Comparison of ENCODE assay signal across 9 cellular contexts in genomic region chr16:9095171-9095570, GRCh38. TPM values are rescaled to one million over a fixed set of nuclear protein-coding genes. Genes with fewer than 3 reads are reported as not detected.
DNase-seq lines count a peak whose midpoint lies in the region; ATAC-seq and TF ChIP-seq lines count a peak whose summit lies in the region.
"Had no signal": no experiment of that assay in that cellular context is flagged by ENCODE, and none has a peak within 500 bp of the region (broad histone marks: within the 10 kb centered on the region; RNA-seq: fewer than 3 reads in every experiment).

No MANE protein-coding gene starts in this region.

- H3K9me3 Mint-ChIP-seq in activated CD4-positive, alpha-beta T cell treated with anti-CD3 and anti-CD28 coated beads, Interleukin-2, amount 10 ng/mL, durations not matched to agents 7 days and 5 days = no peaks in the 10 kb centered on the region
- no peaks in the 10 kb centered on the region for H3K9me3 Mint-ChIP-seq in activated CD8-positive, alpha-beta T cell treated with anti-CD3 and anti-CD28 coated beads for 36 hours
- H3K9me3 Mint-ChIP-seq in stimulated activated memory B cell treated with anti-CD40 and anti-IgM and Interleukin-4, amounts not matched to agents 10 μg/mL and 1 μg/mL and 100 μg/mL, for 72 hours = no peaks in the 10 kb centered on the region

- H3K27me3 Mint-ChIP-seq in activated CD4-positive, alpha-beta T cell treated with anti-CD3 and anti-CD28 coated beads, Interleukin-2, amount 10 ng/mL, durations not matched to agents 7 days and 5 days = no peaks in the 10 kb centered on the region
- no peaks in the 10 kb centered on the region for H3K27me3 Mint-ChIP-seq in activated CD8-positive, alpha-beta T cell treated with anti-CD3 and anti-CD28 coated beads for 36 hours
- H3K27me3 Mint-ChIP-seq in stimulated activated memory B cell treated with anti-CD40 and anti-IgM and Interleukin-4, amounts not matched to agents 10 μg/mL and 1 μg/mL and 100 μg/mL, for 72 hours = no peaks in the 10 kb centered on the region

- no peaks in the 10 kb centered on the region for H3K9me3 ChIP-seq in hepatocyte (ENCODE audit: low read depth)

- peaks cover 85% of the 10 kb centered on the region for H3K79me2 ChIP-seq in hepatocyte

- no peaks in the 10 kb centered on the region for H3K27me3 ChIP-seq in hepatocyte

- CTCF ChIA-PET in activated CD4-positive, alpha-beta T cell treated with anti-CD3 and anti-CD28 coated beads, Interleukin-2, amount 10 ng/mL, durations not matched to agents 7 days and 5 days (lab: Charles Lee) = no interaction called here
- CTCF ChIA-PET in activated CD8-positive, alpha-beta T cell treated with anti-CD3 and anti-CD28 coated beads for 36 hours (lab: Charles Lee) = interaction anchor here (3.8 kb wide), 1 partner anchor 86 kb away, joined by 9 read pairs; no protein-coding TSS in a partner anchor

- POLR2A ChIA-PET in activated CD4-positive, alpha-beta T cell treated with anti-CD3 and anti-CD28 coated beads, Interleukin-2, amount 10 ng/mL, durations not matched to agents 7 days and 5 days (lab: Charles Lee) = no interaction called here
- POLR2A ChIA-PET in activated CD8-positive, alpha-beta T cell treated with anti-CD3 and anti-CD28 coated beads for 36 hours (lab: Charles Lee) = no interaction called here

- H3K27ac Mint-ChIP-seq in activated CD4-positive, alpha-beta T cell treated with anti-CD3 and anti-CD28 coated beads, Interleukin-2, amount 10 ng/mL, durations not matched to agents 7 days and 5 days = no peak overlapping the region
- H3K27ac Mint-ChIP-seq in activated CD8-positive, alpha-beta T cell treated with anti-CD3 and anti-CD28 coated beads for 36 hours = peak overlapping the region; percentile 63
- H3K27ac Mint-ChIP-seq in stimulated activated memory B cell treated with anti-CD40 and anti-IgM and Interleukin-4, amounts not matched to agents 10 μg/mL and 1 μg/mL and 100 μg/mL, for 72 hours = peak overlapping the region; percentile 49

- H3K9me2 ChIP-seq in hepatocyte (replicated peaks; ENCODE audit: insufficient read depth) = no peaks in the 10 kb centered on the region

- no peak for TF ChIP-seq CTCF in activated CD8-positive, alpha-beta T cell treated with anti-CD3 and anti-CD28 coated beads for 36 hours (IDR thresholded peaks at IDR 0.05)
- no peak for TF ChIP-seq CTCF in hepatocyte (IDR thresholded peaks at IDR 0.05; ENCODE audit: poor library complexity)

- peaks cover 77% of the 10 kb centered on the region for H4K20me1 ChIP-seq in hepatocyte (ENCODE audit: insufficient read depth, poor library complexity, severe bottlenecking)

- H3K4me1 ChIP-seq in hepatocyte (ENCODE audit: insufficient read depth) = peaks cover 49% of the 10 kb centered on the region

- 41% methylated on average over 1 of the region's 1 CpG for WGBS in hepatocyte (ENCODE audit: low lambda C conversion rate, missing lambda C conversion rate)

- no peak overlapping the region for H2AFZ ChIP-seq in hepatocyte

- peak overlapping the region; percentile 95 for H3K4me2 ChIP-seq in hepatocyte

- peaks cover 64% of the 10 kb centered on the region for H3K36me3 Mint-ChIP-seq in activated CD4-positive, alpha-beta T cell treated with anti-CD3 and anti-CD28 coated beads, Interleukin-2, amount 10 ng/mL, durations not matched to agents 7 days and 5 days (ENCODE audit: low read depth)
- H3K36me3 Mint-ChIP-seq in activated CD8-positive, alpha-beta T cell treated with anti-CD3 and anti-CD28 coated beads for 36 hours (ENCODE audit: low read depth) = peaks cover 63% of the 10 kb centered on the region
- peaks cover 46% of the 10 kb centered on the region for H3K36me3 Mint-ChIP-seq in stimulated activated memory B cell treated with anti-CD40 and anti-IgM and Interleukin-4, amounts not matched to agents 10 μg/mL and 1 μg/mL and 100 μg/mL, for 72 hours

- H3K4me3 Mint-ChIP-seq in activated CD4-positive, alpha-beta T cell treated with anti-CD3 and anti-CD28 coated beads, Interleukin-2, amount 10 ng/mL, durations not matched to agents 7 days and 5 days = peak overlapping the region; percentile 95
- H3K4me3 Mint-ChIP-seq in activated CD8-positive, alpha-beta T cell treated with anti-CD3 and anti-CD28 coated beads for 36 hours = peak overlapping the region; percentile 79
- H3K4me3 Mint-ChIP-seq in stimulated activated memory B cell treated with anti-CD40 and anti-IgM and Interleukin-4, amounts not matched to agents 10 μg/mL and 1 μg/mL and 100 μg/mL, for 72 hours = peak overlapping the region; percentile 76

- intact Hi-C loops in activated CD8-positive, alpha-beta T cell treated with anti-CD3 and anti-CD28 coated beads for 36 hours (cut with micrococcal nuclease) = no loop called here

- DNase-seq in activated CD4-positive, alpha-beta T cell treated with anti-CD3 and anti-CD28 coated beads, Interleukin-2, amount 10 ng/mL, durations not matched to agents 7 days and 5 days = no peak
- no peak for DNase-seq in activated CD4-positive, alpha-beta T cell treated with anti-CD3 and anti-CD28 coated beads, Interleukin-2, amount 50 U/mL, for 1 hour
- DNase-seq in activated CD8-positive, alpha-beta T cell treated with anti-CD3 and anti-CD28 coated beads for 36 hours = no peak
- DNase-seq in hepatocyte (ENCODE audit: low spot score) (no peak), glomerular visceral epithelial cell (ENCODE audit: extremely low spot score) (no peak), mesenteric fat pad (ENCODE audit: low spot score) (no peak), superior temporal gyrus (ENCODE audit: extremely low spot score) (no peak)
- DNase-seq: NCI-H226 had no signal

- ATAC-seq in activated CD8-positive, alpha-beta T cell treated with anti-CD3 and anti-CD28 coated beads for 36 hours = no peak
- ATAC-seq in stimulated activated memory B cell treated with anti-CD40 and anti-IgM and Interleukin-4, amounts not matched to agents 10 μg/mL and 1 μg/mL and 100 μg/mL, for 72 hours = no peak

- no peaks in the 10 kb centered on the region for H3K36me3 ChIP-seq in hepatocyte (replicated peaks; ENCODE audit: insufficient read depth, low read depth)

- peak overlapping the region; percentile 77 for H3K4me3 ChIP-seq in hepatocyte

- H3K4me1 Mint-ChIP-seq in activated CD4-positive, alpha-beta T cell treated with anti-CD3 and anti-CD28 coated beads, Interleukin-2, amount 10 ng/mL, durations not matched to agents 7 days and 5 days = peaks cover 59% of the 10 kb centered on the region
- H3K4me1 Mint-ChIP-seq in activated CD8-positive, alpha-beta T cell treated with anti-CD3 and anti-CD28 coated beads for 36 hours (ENCODE audit: low read depth) = peaks cover 54% of the 10 kb centered on the region
- H3K4me1 Mint-ChIP-seq in stimulated activated memory B cell treated with anti-CD40 and anti-IgM and Interleukin-4, amounts not matched to agents 10 μg/mL and 1 μg/mL and 100 μg/mL, for 72 hours = peaks cover 72% of the 10 kb centered on the region

- H3K27ac ChIP-seq in hepatocyte = no peak overlapping the region

RNA-seq across cellular contexts. Expression of gene HAPSTR1, which starts 3.7 kb away (rescaled TPM):
- 10 to 100 TPM; 55.0 to 55.6 TPM for total RNA-seq in activated CD4-positive, alpha-beta T cell treated with anti-CD3 and anti-CD28 coated beads, Interleukin-2, amount 10 ng/mL, durations not matched to agents 7 days and 5 days
- total RNA-seq in activated CD8-positive, alpha-beta T cell treated with anti-CD3 and anti-CD28 coated beads for 36 hours = 10 to 100 TPM; 52.5 to 53.4 TPM
- total RNA-seq in hepatocyte (58.4 and 69.0 TPM in 2 replicates), mesenteric fat pad (57.7 TPM)
- polyA plus RNA-seq in hepatocyte = 20.2 and 21.4 TPM in 2 replicates
